Comparison of ENCODE assay signal across 8 cellular contexts in genomic region chr1:228646717-228647522, GRCh38.
DNase-seq lines count a peak whose midpoint lies in the region; ATAC-seq, FAIRE-seq and TF ChIP-seq lines count a peak whose summit lies in the region.

No MANE protein-coding gene starts in this region.

- peak overlapping the region; percentile 10 to 12 for H3K9ac ChIP-seq in kidney (ENCODE audit: low read length in 2 of 2)

- DNase-seq in GM06990 (ENCODE audit: extremely low read depth, insufficient read length) (peak; percentile 65), HuH-7 (ENCODE audit: low spot score) (peak; percentile 29), SK-MEL-5 (ENCODE audit: low read depth, low spot score) (peak; percentile 48), brain microvascular endothelial cell (peak; percentile 7), kidney (peak; percentile 74)
- DNase-seq in stimulated activated CD4-positive, alpha-beta T cell treated with anti-CD3 and anti-CD28 coated beads, Interleukin-4, amount 100 ng/mL, for 24 hours: peak; percentile 25
- no peak for DNase-seq in NK-92 treated with Interleukin-12 subunit alpha and Interleukin-12 subunit beta, amount 100 ng/mL, for 24 hours (lab: John Stamatoyannopoulos, UW)

- H3K27ac ChIP-seq in brain microvascular endothelial cell (no peak overlapping the region), kidney (ENCODE audit: low read depth in 2 of 2, low read length in 2 of 2) (no peak overlapping the region)

- H3K4me1 ChIP-seq in kidney (ENCODE audit: control insufficient read depth in 1 of 2, insufficient read depth in 1 of 2, low read depth in 1 of 2, low read length in 2 of 2): peaks cover 11 to 17% of the 10 kb centered on the region in 2 donors

- intact Hi-C loops in kidney (cut with DNase I): no loop called here

- H3K4me3 ChIP-seq in GM06990 (replicated peaks; ENCODE audit: low read depth, low read length): peak overlapping the region; percentile 60
- peak overlapping the region; percentile 59 for H3K4me3 ChIP-seq in brain microvascular endothelial cell (ENCODE audit: low read depth, low read length)
- peak overlapping the region; percentile 56 to 59 for H3K4me3 ChIP-seq in kidney (ENCODE audit: low read length in 2 of 2)

- FAIRE-seq in kidney (lab: Jason Lieb, UNC): no peak

- H3K9me3 ChIP-seq in kidney (ENCODE audit: control insufficient read depth in 1 of 2, low read length in 2 of 2): no peaks in the 10 kb centered on the region

- H3K27me3 ChIP-seq in GM06990 (replicated peaks; ENCODE audit: control insufficient read depth, insufficient read depth, low read length) (peaks cover 1% of the 10 kb centered on the region), brain microvascular endothelial cell (replicated peaks) (peaks cover 32% of the 10 kb centered on the region)

- H3K36me3 ChIP-seq in GM06990 (ENCODE audit: control insufficient read depth, insufficient read depth, low read length) (no peaks in the 10 kb centered on the region), brain microvascular endothelial cell (replicated peaks) (no peaks in the 10 kb centered on the region), kidney (ENCODE audit: control insufficient read depth in 1 of 2, insufficient read depth in 2 of 2, low read length in 2 of 2) (no peaks in the 10 kb centered on the region)

- ATAC-seq in GM18858 (IDR thresholded peaks at IDR 0.05; ENCODE audit: unreplicated experiment): no peak

- TF ChIP-seq CTCF in GM06990 (IDR thresholded peaks at IDR 0.05; ENCODE audit: insufficient read depth, low read length, poor library complexity, severe bottlenecking) (no peak), brain microvascular endothelial cell (IDR thresholded peaks at IDR 0.05; ENCODE audit: low read depth, low read length, missing control alignments) (peak; percentile 3), kidney (IDR thresholded peaks at IDR 0.05; ENCODE audit: borderline replicate concordance, extremely low read depth, insufficient read depth) (no peak)

- in situ Hi-C loops in SK-MEL-5 (cut with HindIII; ENCODE audit: low pct_unique_long_range_greater_than_20kb, low sequenced_read_pairs): no loop called here
- in situ Hi-C loops in brain microvascular endothelial cell (cut with HindIII; ENCODE audit: low pct_ligation_motif_present, low sequenced_read_pairs): no loop called here
